Comparison of ENCODE assay signal across 19 cellular contexts in the genomic region with DNA sequence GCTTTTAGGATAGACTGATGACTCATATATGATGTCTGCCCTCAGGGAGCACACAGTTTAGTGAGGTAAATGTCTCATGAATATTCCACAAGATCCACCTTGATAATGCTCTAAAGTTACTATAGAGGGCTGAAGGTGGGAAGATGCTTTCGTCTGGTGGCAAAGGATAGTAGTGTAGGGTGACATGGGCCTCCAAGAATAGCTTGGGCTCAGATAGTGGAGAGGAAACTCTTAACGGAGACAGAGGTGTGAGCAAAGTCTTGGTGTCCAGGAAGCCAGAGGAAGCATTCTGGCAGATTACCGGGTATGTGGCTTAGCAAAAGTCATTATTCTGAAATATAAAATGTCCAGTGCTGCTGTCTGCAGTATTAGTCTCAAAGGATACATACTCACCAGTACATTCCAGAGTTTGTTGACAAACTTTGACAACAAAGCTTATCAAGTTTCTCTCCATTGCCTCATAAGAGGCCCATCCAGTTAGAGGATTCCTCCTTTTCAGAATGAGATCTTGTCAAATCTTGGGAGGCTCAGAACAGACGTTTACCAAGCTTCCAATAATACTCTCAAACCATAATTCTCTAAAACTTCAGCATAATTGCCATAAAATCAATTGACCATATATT.
"Had no signal": no experiment of that assay in that cellular context is flagged by ENCODE, and none has a peak within 500 bp of the region (broad histone marks: within the 10 kb centered on the region; RNA-seq: fewer than 3 reads in every experiment).

No MANE protein-coding gene starts in this region.

- H3K4me1 Mint-ChIP-seq: activated CD4-positive, alpha-beta T cell treated with anti-CD3 and anti-CD28 coated beads, Interleukin-2, amount 10 ng/mL, durations not matched to agents 7 days and 5 days; activated CD8-positive, alpha-beta memory T cell treated with anti-CD3 and anti-CD28 coated beads, Interleukin-2, amount 10 ng/mL, durations not matched to agents 7 days and 5 days had no signal

- H3K27me3 ChIP-seq: foreskin keratinocyte had no signal

- H3K4me3 ChIP-seq: mucosa of descending colon had no signal

- H3K9me3 ChIP-seq: mucosa of descending colon, SK-N-SH had no signal

- DNase-seq: activated CD4-positive, alpha-beta T cell treated with anti-CD3 and anti-CD28 coated beads, Interleukin-2, amount 10 ng/mL, durations not matched to agents 7 days and 5 days; activated CD8-positive, alpha-beta memory T cell treated with anti-CD3 and anti-CD28 coated beads, Interleukin-2, amount 10 ng/mL, durations not matched to agents 7 days and 5 days; activated CD8-positive, alpha-beta T cell treated with anti-CD3 and anti-CD28 coated beads for 36 hours; activated effector memory CD4-positive, alpha-beta T cell treated with anti-CD3 and anti-CD28 coated beads, Interleukin-2, amount 50 U/mL, for 16 hours; activated T-cell treated with anti-CD3 and anti-CD28 coated beads for 4 hours; foreskin keratinocyte; glutamatergic neuron; hippocampal formation; kidney glomerular epithelial cell; mucosa of descending colon; occipital lobe; retina; SIG-M5; SK-N-SH; stimulated activated CD4-positive, alpha-beta T cell treated with anti-CD3 and anti-CD28 coated beads, Interleukin-4, amount 100 ng/mL, for 24 hours had no signal

- ATAC-seq: activated CD8-positive, alpha-beta memory T cell treated with anti-CD3 and anti-CD28 coated beads, Interleukin-2, amount 10 ng/mL, durations not matched to agents 7 days and 5 days; activated CD8-positive, alpha-beta T cell treated with anti-CD3 and anti-CD28 coated beads for 36 hours; foreskin keratinocyte; mucosa of descending colon had no signal

- H3K9me3 Mint-ChIP-seq: activated naive CD4-positive, alpha-beta T cell treated with anti-CD3 and anti-CD28 coated beads, Interleukin-2, amount 50 U/mL, for 24 hours; stimulated activated naive CD8-positive, alpha-beta T cell treated with anti-CD3 and anti-CD28 coated beads, Interleukin-15, Interleukin-2, amounts not matched to agents 100 ng/mL and 50 ng/mL, for 24 hours had no signal

- H3K27ac Mint-ChIP-seq: activated CD4-positive, alpha-beta T cell treated with anti-CD3 and anti-CD28 coated beads, Interleukin-2, amount 10 ng/mL, durations not matched to agents 7 days and 5 days; activated CD8-positive, alpha-beta memory T cell treated with anti-CD3 and anti-CD28 coated beads, Interleukin-2, amount 10 ng/mL, durations not matched to agents 7 days and 5 days; activated CD8-positive, alpha-beta T cell treated with anti-CD3 and anti-CD28 coated beads for 36 hours; stimulated activated naive CD8-positive, alpha-beta T cell treated with anti-CD3 and anti-CD28 coated beads, Interleukin-15, Interleukin-2, amounts not matched to agents 100 ng/mL and 50 ng/mL, for 24 hours; type B pancreatic cell had no signal

- H3K27ac ChIP-seq: foreskin keratinocyte had no signal

- H3K27me3 Mint-ChIP-seq: activated CD4-positive, alpha-beta T cell treated with anti-CD3 and anti-CD28 coated beads, Interleukin-2, amount 10 ng/mL, durations not matched to agents 7 days and 5 days; activated CD8-positive, alpha-beta memory T cell treated with anti-CD3 and anti-CD28 coated beads, Interleukin-2, amount 10 ng/mL, durations not matched to agents 7 days and 5 days; activated CD8-positive, alpha-beta T cell treated with anti-CD3 and anti-CD28 coated beads for 36 hours; activated naive CD4-positive, alpha-beta T cell treated with anti-CD3 and anti-CD28 coated beads, Interleukin-2, amount 50 U/mL, for 24 hours; stimulated activated naive CD8-positive, alpha-beta T cell treated with anti-CD3 and anti-CD28 coated beads, Interleukin-15, Interleukin-2, amounts not matched to agents 100 ng/mL and 50 ng/mL, for 24 hours; type B pancreatic cell had no signal

- H3K4me3 Mint-ChIP-seq: activated CD4-positive, alpha-beta T cell treated with anti-CD3 and anti-CD28 coated beads, Interleukin-2, amount 10 ng/mL, durations not matched to agents 7 days and 5 days; activated CD8-positive, alpha-beta memory T cell treated with anti-CD3 and anti-CD28 coated beads, Interleukin-2, amount 10 ng/mL, durations not matched to agents 7 days and 5 days; activated CD8-positive, alpha-beta T cell treated with anti-CD3 and anti-CD28 coated beads for 36 hours; activated naive CD4-positive, alpha-beta T cell treated with anti-CD3 and anti-CD28 coated beads, Interleukin-2, amount 50 U/mL, for 24 hours; neural crest cell; stimulated activated naive CD8-positive, alpha-beta T cell treated with anti-CD3 and anti-CD28 coated beads, Interleukin-15, Interleukin-2, amounts not matched to agents 100 ng/mL and 50 ng/mL, for 24 hours; type B pancreatic cell had no signal
